ENCODE assay signal across 8 cellular contexts in the genomic region with DNA sequence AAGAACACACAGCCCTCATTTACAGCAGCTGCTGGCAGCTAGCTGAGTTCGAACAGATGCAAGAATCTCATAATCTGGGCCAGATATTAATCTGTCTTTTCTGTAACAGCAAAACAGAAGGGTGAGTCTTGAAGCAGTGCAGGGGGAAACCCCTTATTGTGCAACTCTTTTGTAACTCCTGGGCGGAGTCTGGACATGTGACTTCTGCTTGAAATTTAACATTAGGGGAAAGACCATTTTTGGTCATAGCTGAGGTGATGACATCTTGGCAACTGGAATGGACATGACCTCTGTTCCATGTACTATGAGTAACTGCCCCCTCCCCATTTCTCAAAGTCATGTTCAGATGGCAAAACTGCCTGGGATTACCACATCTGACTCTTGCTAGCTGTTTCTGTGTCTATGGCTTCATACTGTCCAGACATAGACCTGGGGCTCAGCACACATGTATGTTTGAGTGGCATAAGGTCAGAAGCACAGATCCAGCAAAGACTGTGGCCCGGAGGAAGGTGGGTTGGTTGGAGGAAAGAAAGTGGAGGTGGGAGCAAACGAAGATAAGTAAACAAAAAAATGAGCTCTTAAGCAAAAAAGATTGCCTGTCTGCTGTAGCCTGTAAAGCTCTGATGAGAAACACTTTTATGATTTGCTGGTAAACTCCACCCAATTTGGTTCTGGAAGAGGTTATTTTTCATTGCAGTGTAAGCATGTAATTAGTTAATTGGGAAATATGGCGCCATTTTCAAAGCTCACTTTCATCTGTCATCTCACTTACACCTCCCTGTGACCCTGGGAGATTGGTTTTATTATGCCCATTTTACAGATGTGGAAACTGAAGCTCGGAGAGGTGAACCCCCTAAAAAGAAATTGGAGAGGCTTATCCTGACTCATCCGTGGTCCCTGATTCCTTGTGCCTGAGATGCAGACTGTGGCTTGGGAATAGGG. TPM values are rescaled to one million over a fixed set of nuclear protein-coding genes. Genes with fewer than 3 reads are reported as not detected.
DNase-seq lines count a peak whose midpoint lies in the region; ATAC-seq and TF ChIP-seq lines count a peak whose summit lies in the region.

No MANE protein-coding gene starts in this region.

- peak; percentile 89 for ATAC-seq in GM21825 (IDR thresholded peaks at IDR 0.05; ENCODE audit: unreplicated experiment)
- peak; percentile 92 to 95 for ATAC-seq in activated CD4-positive, CD25-positive, alpha-beta regulatory T cell treated with anti-CD3 and anti-CD28 coated beads, Interleukin-2, amount 50 U/mL, for 24 hours
- ATAC-seq in HG03439 (IDR thresholded peaks at IDR 0.05; ENCODE audit: unreplicated experiment), result no peak

- DNase-seq in GM10248 (ENCODE audit: extremely low spot score) (peak; percentile 55), fibroblast of the aortic adventitia (ENCODE audit: low read depth) (peak; percentile 99), nephron progenitor cell (no peak)
- peak; percentile 44 for DNase-seq in Jurkat, Clone E6-1 (ENCODE audit: low read depth, low spot score)

- no peak overlapping the region for H3K4me3 ChIP-seq in Jurkat, Clone E6-1 (ENCODE audit: low read length)
- no peak overlapping the region for H3K4me3 ChIP-seq in fibroblast of the aortic adventitia (ENCODE audit: low read depth, low read length)
- no peak overlapping the region for H3K4me3 ChIP-seq in rectal smooth muscle tissue (ENCODE audit: low read length)

- no peak overlapping the region for H3K4me3 Mint-ChIP-seq in nephron progenitor cell

- H3K27ac ChIP-seq in rectal smooth muscle tissue (ENCODE audit: low read depth, low read length), result peak overlapping the region; percentile 69

- no peak overlapping the region for H3K27ac Mint-ChIP-seq in nephron progenitor cell

- no peaks in the 10 kb centered on the region for H3K36me3 ChIP-seq in rectal smooth muscle tissue (ENCODE audit: control insufficient read depth, insufficient read depth, low read length)

- CTCF ChIA-PET in GM10248 (lab: Yijun Ruan, JAX), result interaction anchor here (1.1 to 1.4 kb wide), 4 partner anchors 23 to 97 kb away, joined by 3 to 5 read pairs (median 4); no protein-coding TSS in a partner anchor

- H3K4me1 Mint-ChIP-seq in nephron progenitor cell, result no peaks in the 10 kb centered on the region

- H3K27me3 Mint-ChIP-seq in nephron progenitor cell (ENCODE audit: low read depth, poor library complexity), result peaks cover 15% of the 10 kb centered on the region

- H3K4me1 ChIP-seq in rectal smooth muscle tissue (ENCODE audit: control insufficient read depth, insufficient read depth, low read length), result peaks cover 10% of the 10 kb centered on the region

- H3K9me3 Mint-ChIP-seq in nephron progenitor cell, result peaks cover 11% of the 10 kb centered on the region

- H3K36me3 Mint-ChIP-seq in nephron progenitor cell (ENCODE audit: low read depth), result no peaks in the 10 kb centered on the region

- no peak overlapping the region for H3K9ac ChIP-seq in rectal smooth muscle tissue (ENCODE audit: low read length)

- TF ChIP-seq CTCF in GM10248 (IDR thresholded peaks at IDR 0.05; ENCODE audit: control extremely low read depth, extremely low read depth, low read depth, missing control alignments) (no peak), fibroblast of the aortic adventitia (IDR thresholded peaks at IDR 0.05; ENCODE audit: insufficient read depth, low read length) (no peak), nephron progenitor cell (IDR thresholded peaks at IDR 0.05) (no peak)

- H3K27me3 ChIP-seq in rectal smooth muscle tissue (ENCODE audit: control insufficient read depth, insufficient read depth, low read length), result no peaks in the 10 kb centered on the region

- POLR2A ChIA-PET in GM10248 (lab: Yijun Ruan, JAX), result no interaction called here

RNA-seq across cellular contexts. Expression of a gene that starts 26.1 kb away (rescaled TPM):
- 27.4 TPM for polyA plus RNA-seq in Jurkat, Clone E6-1 (2012; ENCODE audit: insufficient read depth, insufficient read length)
- 7.5 and 62.6 TPM in 2 replicates for total RNA-seq in fibroblast of the aortic adventitia (ENCODE audit: low replicate concordance)
